Comparison of ENCODE assay signal across 12 cellular contexts in genomic region chr22:46008291-46008690, GRCh38. TPM values are rescaled to one million over a fixed set of nuclear protein-coding genes. Genes with fewer than 3 reads are reported as not detected.
DNase-seq lines count a peak whose midpoint lies in the region; ATAC-seq and TF ChIP-seq lines count a peak whose summit lies in the region.
"Had no signal": no experiment of that assay in that cellular context is flagged by ENCODE, and none has a peak within 500 bp of the region (broad histone marks: within the 10 kb centered on the region; RNA-seq: fewer than 3 reads in every experiment).

No MANE protein-coding gene starts in this region.

- H3K27ac ChIP-seq in duodenal mucosa (ENCODE audit: low read depth, low read length) = peak overlapping the region; percentile 75
- H3K27ac ChIP-seq in osteoblast (ENCODE audit: low read depth, low read length) = peak overlapping the region; percentile 98

- H3K36me3 Mint-ChIP-seq in activated CD8-positive, alpha-beta T cell treated with anti-CD3 and anti-CD28 coated beads for 36 hours (ENCODE audit: low read depth) = no peaks in the 10 kb centered on the region
- no peaks in the 10 kb centered on the region for H3K36me3 Mint-ChIP-seq in activated CD8-positive, alpha-beta T cell treated with anti-CD3 and anti-CD28 coated beads, Interleukin-2, amount 10 ng/mL, durations not matched to agents 7 days and 5 days (ENCODE audit: low read depth)
- H3K36me3 Mint-ChIP-seq: naive thymus-derived CD8-positive, alpha-beta T cell had no signal

- H2AFZ ChIP-seq in osteoblast (ENCODE audit: low read length) = no peak overlapping the region

- no peak overlapping the region for H3K9ac ChIP-seq in duodenal mucosa (ENCODE audit: low read depth in 1 of 2, low read length in 2 of 2)

- H3K36me3 ChIP-seq in duodenal mucosa (ENCODE audit: control insufficient read depth in 1 of 2, insufficient read depth in 2 of 2, low read length in 2 of 2) (no peaks in the 10 kb centered on the region), osteoblast (ENCODE audit: insufficient read depth, low read length) (no peaks in the 10 kb centered on the region)

- peaks cover 31% of the 10 kb centered on the region for H3K4me1 Mint-ChIP-seq in activated CD8-positive, alpha-beta T cell treated with anti-CD3 and anti-CD28 coated beads for 36 hours (ENCODE audit: low read depth)
- H3K4me1 Mint-ChIP-seq in activated CD8-positive, alpha-beta T cell treated with anti-CD3 and anti-CD28 coated beads, Interleukin-2, amount 10 ng/mL, durations not matched to agents 7 days and 5 days (ENCODE audit: low read depth) = peaks cover 24% of the 10 kb centered on the region

- H3K79me2 ChIP-seq in osteoblast (ENCODE audit: insufficient read depth, low read length) = peaks cover 46% of the 10 kb centered on the region

- peaks cover 5% of the 10 kb centered on the region for H3K9me3 Mint-ChIP-seq in activated CD8-positive, alpha-beta T cell treated with anti-CD3 and anti-CD28 coated beads for 36 hours
- H3K9me3 Mint-ChIP-seq in activated CD8-positive, alpha-beta T cell treated with anti-CD3 and anti-CD28 coated beads, Interleukin-2, amount 10 ng/mL, durations not matched to agents 7 days and 5 days (ENCODE audit: insufficient read depth) = no peaks in the 10 kb centered on the region

- TF ChIP-seq CTCF in activated CD8-positive, alpha-beta T cell treated with anti-CD3 and anti-CD28 coated beads for 36 hours (IDR thresholded peaks at IDR 0.05) = no peak
- TF ChIP-seq CTCF in osteoblast (IDR thresholded peaks at IDR 0.05; ENCODE audit: extremely low read depth, low read depth, low read length) = no peak

- DNase-seq in activated CD8-positive, alpha-beta T cell treated with anti-CD3 and anti-CD28 coated beads for 36 hours = peak; percentile 0
- DNase-seq in activated CD8-positive, alpha-beta T cell treated with anti-CD3 and anti-CD28 coated beads, Interleukin-2, amount 10 ng/mL, durations not matched to agents 7 days and 5 days = no peak
- DNase-seq in osteoblast (ENCODE audit: insufficient read length, low spot score, missing footprints) (peak; percentile 77), ureter (ENCODE audit: low spot score) (peak; percentile 42)
- DNase-seq in stimulated activated naive CD4-positive, alpha-beta T cell treated with Interleukin-2 at 50 U/mL for 16 hours (lab: John Stamatoyannopoulos, UW) = no peak
- DNase-seq: T-helper 17 cell had no signal

- no peaks in the 10 kb centered on the region for H3K27me3 Mint-ChIP-seq in activated CD8-positive, alpha-beta T cell treated with anti-CD3 and anti-CD28 coated beads for 36 hours
- H3K27me3 Mint-ChIP-seq in activated CD8-positive, alpha-beta T cell treated with anti-CD3 and anti-CD28 coated beads, Interleukin-2, amount 10 ng/mL, durations not matched to agents 7 days and 5 days (ENCODE audit: low read depth) = no peaks in the 10 kb centered on the region
- H3K27me3 Mint-ChIP-seq: naive thymus-derived CD8-positive, alpha-beta T cell; T-helper 17 cell had no signal

- intact Hi-C loops in activated CD8-positive, alpha-beta T cell treated with anti-CD3 and anti-CD28 coated beads for 36 hours (cut with micrococcal nuclease) = no loop called here

- H3K27me3 ChIP-seq in duodenal mucosa (ENCODE audit: control insufficient read depth in 1 of 2, insufficient read depth in 2 of 2, low read length in 2 of 2) = no peaks in the 10 kb centered on the region
- H3K27me3 ChIP-seq in osteoblast (ENCODE audit: insufficient read depth, low read length) = no peaks in the 10 kb centered on the region

- H3K4me3 Mint-ChIP-seq in activated CD8-positive, alpha-beta T cell treated with anti-CD3 and anti-CD28 coated beads for 36 hours = no peak overlapping the region
- H3K4me3 Mint-ChIP-seq in activated CD8-positive, alpha-beta T cell treated with anti-CD3 and anti-CD28 coated beads, Interleukin-2, amount 10 ng/mL, durations not matched to agents 7 days and 5 days = no peak overlapping the region
- H3K4me3 Mint-ChIP-seq: brain; naive thymus-derived CD8-positive, alpha-beta T cell; T-helper 17 cell had no signal

- no peaks in the 10 kb centered on the region for H4K20me1 ChIP-seq in osteoblast (ENCODE audit: insufficient read depth, low read length)

- H3K9me3 ChIP-seq in duodenal mucosa (ENCODE audit: control insufficient read depth in 1 of 2, low read length in 2 of 2) = peaks cover 6 to 8% of the 10 kb centered on the region in 2 donors
- peaks cover 4% of the 10 kb centered on the region for H3K9me3 ChIP-seq in osteoblast (ENCODE audit: low read depth, low read length)

- H3K4me2 ChIP-seq in osteoblast (ENCODE audit: insufficient read depth, low read length) = peak overlapping the region; percentile 76

- POLR2A ChIA-PET in activated CD8-positive, alpha-beta T cell treated with anti-CD3 and anti-CD28 coated beads for 36 hours (lab: Charles Lee) = interaction anchor here (0.7 to 0.8 kb wide), 2 partner anchors 30 to 38 kb away, joined by 3 read pairs; no protein-coding TSS in a partner anchor
- POLR2A ChIA-PET in activated CD8-positive, alpha-beta T cell treated with anti-CD3 and anti-CD28 coated beads, Interleukin-2, amount 10 ng/mL, durations not matched to agents 7 days and 5 days (lab: Charles Lee) = interaction anchor here (0.8 to 1.0 kb wide), 3 partner anchors 9 to 62 kb away, joined by 3 to 4 read pairs (median 4); no protein-coding TSS in a partner anchor

- CTCF ChIA-PET in activated CD8-positive, alpha-beta T cell treated with anti-CD3 and anti-CD28 coated beads for 36 hours (lab: Charles Lee) = interaction anchor here (1.0 to 5.5 kb wide), 5 partner anchors 9 to 114 kb away, joined by 3 to 110 read pairs (median 49); no protein-coding TSS in a partner anchor
- CTCF ChIA-PET in activated CD8-positive, alpha-beta T cell treated with anti-CD3 and anti-CD28 coated beads, Interleukin-2, amount 10 ng/mL, durations not matched to agents 7 days and 5 days (lab: Charles Lee) = interaction anchor here (1.7 to 4.9 kb wide), 5 partner anchors 8 to 109 kb away, joined by 10 to 129 read pairs (median 67); no protein-coding TSS in a partner anchor

- no peak for ATAC-seq in activated CD8-positive, alpha-beta T cell treated with anti-CD3 and anti-CD28 coated beads for 36 hours
- no peak for ATAC-seq in activated CD8-positive, alpha-beta T cell treated with anti-CD3 and anti-CD28 coated beads, Interleukin-2, amount 10 ng/mL, durations not matched to agents 7 days and 5 days
- no peak for ATAC-seq in HG02571 (IDR thresholded peaks at IDR 0.05; ENCODE audit: unreplicated experiment)
- ATAC-seq in GM19452 (IDR thresholded peaks at IDR 0.05; ENCODE audit: unreplicated experiment) = no peak
- ATAC-seq: naive thymus-derived CD8-positive, alpha-beta T cell; T-helper 17 cell had no signal

- H3K4me1 ChIP-seq in duodenal mucosa (ENCODE audit: control insufficient read depth in 1 of 2, insufficient read depth in 2 of 2, low read length in 2 of 2) (peaks cover 23 to 34% of the 10 kb centered on the region in 2 donors), osteoblast (ENCODE audit: insufficient read depth, low read length) (peaks cover 54% of the 10 kb centered on the region)

- no peak overlapping the region for H3K27ac Mint-ChIP-seq in activated CD8-positive, alpha-beta T cell treated with anti-CD3 and anti-CD28 coated beads for 36 hours
- H3K27ac Mint-ChIP-seq in activated CD8-positive, alpha-beta T cell treated with anti-CD3 and anti-CD28 coated beads, Interleukin-2, amount 10 ng/mL, durations not matched to agents 7 days and 5 days = no peak overlapping the region
- H3K27ac Mint-ChIP-seq: naive thymus-derived CD8-positive, alpha-beta T cell; T-helper 17 cell had no signal

- no peak overlapping the region for H3K4me3 ChIP-seq in duodenal mucosa (ENCODE audit: low read depth in 1 of 2, low read length in 2 of 2)
- peak overlapping the region; percentile 62 for H3K4me3 ChIP-seq in osteoblast (ENCODE audit: insufficient read depth, low read length)

RNA-seq across cellular contexts. Expression of gene WNT7B, which starts 31.3 kb away (rescaled TPM):
- total RNA-seq in activated CD8-positive, alpha-beta T cell treated with anti-CD3 and anti-CD28 coated beads for 36 hours = not detected
- not detected for total RNA-seq in activated CD8-positive, alpha-beta T cell treated with anti-CD3 and anti-CD28 coated beads, Interleukin-2, amount 10 ng/mL, durations not matched to agents 7 days and 5 days
- 0.59 TPM in 1 of 2 replicates, not detected in the other for total RNA-seq in osteoblast
- total RNA-seq in ureter = 58.6 TPM
- total RNA-seq: naive thymus-derived CD8-positive, alpha-beta T cell; NCI-H460; T-helper 17 cell had no signal

Comparison
In these comparisons a context has a peak if more than half of its experiments do, and no peak if none do; other contexts are left out.
1. DNase-seq: peak in activated CD8-positive, alpha-beta T cell treated with anti-CD3 and anti-CD28 coated beads for 36 hours (single experiment), osteoblast (single experiment) and ureter (single experiment); none in activated CD8-positive, alpha-beta T cell treated with anti-CD3 and anti-CD28 coated beads, Interleukin-2, amount 10 ng/mL, durations not matched to agents 7 days and 5 days (single experiment) and stimulated activated naive CD4-positive, alpha-beta T cell treated with Interleukin-2 at 50 U/mL for 16 hours (single experiment).
2. RNA of gene WNT7B, which starts 31.3 kb away (total RNA-seq): 58.6 TPM in ureter (single experiment); not detected in activated CD8-positive, alpha-beta T cell treated with anti-CD3 and anti-CD28 coated beads, Interleukin-2, amount 10 ng/mL, durations not matched to agents 7 days and 5 days, not detected in activated CD8-positive, alpha-beta T cell treated with anti-CD3 and anti-CD28 coated beads for 36 hours and 0.59 TPM in osteoblast; every median in the first group is over 10 times any median in the second.